ENCODE assay signal across 1 cellular context in the genomic region with DNA sequence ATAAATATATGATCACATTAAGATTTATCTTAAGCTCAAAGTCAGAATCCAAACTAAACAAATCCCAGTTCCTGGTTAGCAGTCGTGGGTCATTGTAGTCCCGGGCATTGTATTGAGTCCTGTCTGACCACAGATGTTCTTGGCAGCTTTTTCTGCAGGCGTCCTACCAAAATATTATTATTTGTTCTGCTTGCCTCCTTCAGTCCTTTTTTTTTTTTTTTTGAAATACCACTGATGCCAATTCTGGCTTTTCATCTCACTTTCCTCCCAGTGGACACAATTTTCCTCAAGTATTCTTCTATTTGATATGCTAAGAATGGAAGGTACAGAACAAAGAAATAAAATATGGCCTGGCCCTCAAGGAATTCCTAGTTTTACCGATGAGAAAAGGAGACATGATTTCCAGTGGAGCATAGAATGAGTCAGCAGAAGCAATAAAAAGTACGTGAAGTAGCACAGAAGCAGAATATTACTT.
TF ChIP-seq lines count a peak whose summit lies in the region.

No MANE protein-coding gene starts in this region.

TF ChIP-seq in GM23338, 12 proteins besides CTCF, POLR2A, EP300 and RAD21 (continued from another document):
- TF ChIP-seq, protein P1, sequence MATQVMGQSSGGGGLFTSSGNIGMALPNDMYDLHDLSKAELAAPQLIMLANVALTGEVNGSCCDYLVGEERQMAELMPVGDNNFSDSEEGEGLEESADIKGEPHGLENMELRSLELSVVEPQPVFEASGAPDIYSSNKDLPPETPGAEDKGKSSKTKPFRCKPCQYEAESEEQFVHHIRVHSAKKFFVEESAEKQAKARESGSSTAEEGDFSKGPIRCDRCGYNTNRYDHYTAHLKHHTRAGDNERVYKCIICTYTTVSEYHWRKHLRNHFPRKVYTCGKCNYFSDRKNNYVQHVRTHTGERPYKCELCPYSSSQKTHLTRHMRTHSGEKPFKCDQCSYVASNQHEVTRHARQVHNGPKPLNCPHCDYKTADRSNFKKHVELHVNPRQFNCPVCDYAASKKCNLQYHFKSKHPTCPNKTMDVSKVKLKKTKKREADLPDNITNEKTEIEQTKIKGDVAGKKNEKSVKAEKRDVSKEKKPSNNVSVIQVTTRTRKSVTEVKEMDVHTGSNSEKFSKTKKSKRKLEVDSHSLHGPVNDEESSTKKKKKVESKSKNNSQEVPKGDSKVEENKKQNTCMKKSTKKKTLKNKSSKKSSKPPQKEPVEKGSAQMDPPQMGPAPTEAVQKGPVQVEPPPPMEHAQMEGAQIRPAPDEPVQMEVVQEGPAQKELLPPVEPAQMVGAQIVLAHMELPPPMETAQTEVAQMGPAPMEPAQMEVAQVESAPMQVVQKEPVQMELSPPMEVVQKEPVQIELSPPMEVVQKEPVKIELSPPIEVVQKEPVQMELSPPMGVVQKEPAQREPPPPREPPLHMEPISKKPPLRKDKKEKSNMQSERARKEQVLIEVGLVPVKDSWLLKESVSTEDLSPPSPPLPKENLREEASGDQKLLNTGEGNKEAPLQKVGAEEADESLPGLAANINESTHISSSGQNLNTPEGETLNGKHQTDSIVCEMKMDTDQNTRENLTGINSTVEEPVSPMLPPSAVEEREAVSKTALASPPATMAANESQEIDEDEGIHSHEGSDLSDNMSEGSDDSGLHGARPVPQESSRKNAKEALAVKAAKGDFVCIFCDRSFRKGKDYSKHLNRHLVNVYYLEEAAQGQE (IDR thresholded peaks at IDR 0.05; ENCODE audit: unreplicated experiment) = no peak
- TF ChIP-seq, protein P2, sequence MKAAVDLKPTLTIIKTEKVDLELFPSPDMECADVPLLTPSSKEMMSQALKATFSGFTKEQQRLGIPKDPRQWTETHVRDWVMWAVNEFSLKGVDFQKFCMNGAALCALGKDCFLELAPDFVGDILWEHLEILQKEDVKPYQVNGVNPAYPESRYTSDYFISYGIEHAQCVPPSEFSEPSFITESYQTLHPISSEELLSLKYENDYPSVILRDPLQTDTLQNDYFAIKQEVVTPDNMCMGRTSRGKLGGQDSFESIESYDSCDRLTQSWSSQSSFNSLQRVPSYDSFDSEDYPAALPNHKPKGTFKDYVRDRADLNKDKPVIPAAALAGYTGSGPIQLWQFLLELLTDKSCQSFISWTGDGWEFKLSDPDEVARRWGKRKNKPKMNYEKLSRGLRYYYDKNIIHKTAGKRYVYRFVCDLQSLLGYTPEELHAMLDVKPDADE (IDR thresholded peaks at IDR 0.05) = no peak
- TF ChIP-seq ZNF114 (CRISPR knock-in tag; IDR thresholded peaks at IDR 0.05) (no peak), ZNF331 (CRISPR knock-in tag; IDR thresholded peaks at IDR 0.05; ENCODE audit: low read depth) (no peak), NANOG (IDR thresholded peaks at IDR 0.05; ENCODE audit: borderline replicate concordance) (no peak), EZH2 (IDR thresholded peaks at IDR 0.05; ENCODE audit: low read depth, unreplicated experiment) (no peak), CREB1 (CRISPR knock-in tag; IDR thresholded peaks at IDR 0.05; ENCODE audit: low read depth) (no peak), POLR2AphosphoS5 (IDR thresholded peaks at IDR 0.05; ENCODE audit: low read depth) (no peak), EZH2phosphoT487 (IDR thresholded peaks at IDR 0.05; ENCODE audit: unreplicated experiment) (no peak), JUNB (IDR thresholded peaks at IDR 0.05; ENCODE audit: unreplicated experiment) (no peak)
